Comparison of ENCODE assay signal across 29 cellular contexts in the genomic region with DNA sequence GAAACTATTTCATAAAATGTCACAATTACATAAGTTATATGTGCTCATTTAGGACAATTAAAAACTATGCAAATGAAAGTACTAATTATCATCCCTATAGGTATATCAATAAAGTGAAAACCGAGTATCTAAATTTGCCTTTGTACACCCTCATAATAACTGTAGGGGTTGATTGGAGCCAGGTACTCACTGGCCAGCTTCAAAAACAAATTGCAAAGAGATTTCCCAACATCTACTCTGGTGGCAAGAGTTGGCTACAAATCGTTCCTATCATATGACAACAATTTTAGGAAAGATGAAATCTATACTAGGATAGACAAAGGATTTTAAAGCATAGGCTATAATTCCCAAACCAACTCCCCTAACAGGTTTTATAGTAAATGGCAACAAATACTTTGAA.
"Had no signal": no experiment of that assay in that cellular context is flagged by ENCODE, and none has a peak within 500 bp of the region (broad histone marks: within the 10 kb centered on the region; RNA-seq: fewer than 3 reads in every experiment).

No MANE protein-coding gene starts in this region.

- H3K36me3 Mint-ChIP-seq: activated naive CD4-positive, alpha-beta T cell treated with anti-CD3 and anti-CD28 coated beads, Interleukin-2, amount 10 ng/mL, durations not matched to agents 7 days and 5 days; activated naive CD4-positive, alpha-beta T cell treated with anti-CD3 and anti-CD28 coated beads, Interleukin-2, amount 50 U/mL, for 72 hours; activated naive CD8-positive, alpha-beta T cell treated with anti-CD3 and anti-CD28 coated beads, Interleukin-2, amount 10 ng/mL, durations not matched to agents 7 days and 5 days; brain had no signal

- DNase-seq: activated CD4-positive, alpha-beta memory T cell treated with anti-CD3 and anti-CD28 coated beads, Interleukin-2, amount 10 ng/mL, durations not matched to agents 7 days and 5 days; activated CD4-positive, alpha-beta T cell treated with anti-CD3 and anti-CD28 coated beads for 1 hour; activated CD4-positive, alpha-beta T cell treated with anti-CD3 and anti-CD28 coated beads for 4 hours; activated CD4-positive, alpha-beta T cell treated with anti-CD3 and anti-CD28 coated beads, Interleukin-2, amount 10 ng/mL, durations not matched to agents 7 days and 5 days; activated CD4-positive, alpha-beta T cell treated with anti-CD3 and anti-CD28 coated beads, Interleukin-2, amount 50 U/mL, for 4 hours; activated CD8-positive, alpha-beta memory T cell treated with anti-CD3 and anti-CD28 coated beads, Interleukin-2, amount 50 U/mL, for 48 hours; activated gamma-delta T cell; activated naive CD4-positive, alpha-beta T cell; activated naive CD4-positive, alpha-beta T cell treated with anti-CD3 and anti-CD28 coated beads, Interleukin-2, amount 10 ng/mL, durations not matched to agents 7 days and 5 days; activated naive CD8-positive, alpha-beta T cell treated with anti-CD3 and anti-CD28 coated beads, Interleukin-2, amount 10 ng/mL, durations not matched to agents 7 days and 5 days; activated T-cell treated with anti-CD3 and anti-CD28 coated beads for 4 hours; activated T-cell treated with anti-CD3 and anti-CD28 coated beads, Interleukin-2, amount 50 U/mL, for 24 hours; activated T-cell treated with anti-CD3 and anti-CD28 coated beads, Interleukin-2, amount 50 U/mL, for 72 hours; central memory CD4-positive, alpha-beta T cell; cerebellar nuclear complex; dorsolateral prefrontal cortex; effector memory CD4-positive, alpha-beta T cell; endodermal cell; foreskin fibroblast; head of caudate nucleus; T-helper 2 cell had no signal

- H3K9me3 Mint-ChIP-seq: dendritic cell treated with granulocyte-macrophage colony-stimulating factor and Interleukin-4, amounts not matched to agents 40 ng/mL and 50 ng/mL, for 4 days; endodermal cell had no signal

- H3K36me3 ChIP-seq: ascending aorta, breast epithelium, cardiac muscle cell had no signal

- H3K27ac Mint-ChIP-seq: activated CD4-positive, alpha-beta memory T cell treated with anti-CD3 and anti-CD28 coated beads, Interleukin-2, amount 10 ng/mL, durations not matched to agents 7 days and 5 days; activated CD4-positive, alpha-beta T cell treated with anti-CD3 and anti-CD28 coated beads, Interleukin-2, amount 10 ng/mL, durations not matched to agents 7 days and 5 days; activated naive CD4-positive, alpha-beta T cell treated with anti-CD3 and anti-CD28 coated beads, Interleukin-2, amount 10 ng/mL, durations not matched to agents 7 days and 5 days; activated naive CD4-positive, alpha-beta T cell treated with anti-CD3 and anti-CD28 coated beads, Interleukin-2, amount 50 U/mL, for 72 hours; activated naive CD8-positive, alpha-beta T cell treated with anti-CD3 and anti-CD28 coated beads, Interleukin-2, amount 10 ng/mL, durations not matched to agents 7 days and 5 days; activated T-cell treated with anti-CD3 and anti-CD28 coated beads, Interleukin-2, amount 50 U/mL, for 24 hours; activated T-cell treated with anti-CD3 and anti-CD28 coated beads, Interleukin-2, amount 50 U/mL, for 72 hours; brain; dendritic cell treated with granulocyte-macrophage colony-stimulating factor and Interleukin-4, amounts not matched to agents 40 ng/mL and 50 ng/mL, for 4 days; endodermal cell had no signal

- ATAC-seq: activated naive CD4-positive, alpha-beta T cell treated with anti-CD3 and anti-CD28 coated beads, Interleukin-2, amount 50 U/mL, for 72 hours; activated T-cell treated with anti-CD3 and anti-CD28 coated beads, Interleukin-2, amount 50 U/mL, for 72 hours; esophagus mucosa had no signal

- H3K4me3 ChIP-seq: ascending aorta, breast epithelium, cardiac muscle cell, coronary artery, dorsolateral prefrontal cortex had no signal

- H3K4me1 ChIP-seq: ascending aorta, breast epithelium had no signal

- H3K27ac ChIP-seq: ascending aorta, breast epithelium, cardiac muscle cell, coronary artery, dorsolateral prefrontal cortex had no signal

- H3K27me3 ChIP-seq: ascending aorta, breast epithelium, cardiac muscle cell, dorsolateral prefrontal cortex had no signal

- H3K4me3 Mint-ChIP-seq: activated CD4-positive, alpha-beta memory T cell treated with anti-CD3 and anti-CD28 coated beads, Interleukin-2, amount 10 ng/mL, durations not matched to agents 7 days and 5 days; activated CD4-positive, alpha-beta T cell treated with anti-CD3 and anti-CD28 coated beads, Interleukin-2, amount 10 ng/mL, durations not matched to agents 7 days and 5 days; activated naive CD4-positive, alpha-beta T cell treated with anti-CD3 and anti-CD28 coated beads, Interleukin-2, amount 10 ng/mL, durations not matched to agents 7 days and 5 days; activated naive CD8-positive, alpha-beta T cell treated with anti-CD3 and anti-CD28 coated beads, Interleukin-2, amount 10 ng/mL, durations not matched to agents 7 days and 5 days; activated T-cell treated with anti-CD3 and anti-CD28 coated beads, Interleukin-2, amount 50 U/mL, for 24 hours; activated T-cell treated with anti-CD3 and anti-CD28 coated beads, Interleukin-2, amount 50 U/mL, for 72 hours; brain; dendritic cell treated with granulocyte-macrophage colony-stimulating factor and Interleukin-4, amounts not matched to agents 40 ng/mL and 50 ng/mL, for 4 days; endodermal cell had no signal

- H3K27me3 Mint-ChIP-seq: activated CD4-positive, alpha-beta memory T cell treated with anti-CD3 and anti-CD28 coated beads, Interleukin-2, amount 10 ng/mL, durations not matched to agents 7 days and 5 days; activated CD4-positive, alpha-beta T cell treated with anti-CD3 and anti-CD28 coated beads, Interleukin-2, amount 10 ng/mL, durations not matched to agents 7 days and 5 days; activated naive CD4-positive, alpha-beta T cell treated with anti-CD3 and anti-CD28 coated beads, Interleukin-2, amount 10 ng/mL, durations not matched to agents 7 days and 5 days; activated naive CD8-positive, alpha-beta T cell treated with anti-CD3 and anti-CD28 coated beads, Interleukin-2, amount 10 ng/mL, durations not matched to agents 7 days and 5 days; activated T-cell treated with anti-CD3 and anti-CD28 coated beads, Interleukin-2, amount 50 U/mL, for 24 hours; brain; dendritic cell treated with granulocyte-macrophage colony-stimulating factor and Interleukin-4, amounts not matched to agents 40 ng/mL and 50 ng/mL, for 4 days had no signal

- H3K4me1 Mint-ChIP-seq: activated CD4-positive, alpha-beta memory T cell treated with anti-CD3 and anti-CD28 coated beads, Interleukin-2, amount 10 ng/mL, durations not matched to agents 7 days and 5 days; activated CD4-positive, alpha-beta T cell treated with anti-CD3 and anti-CD28 coated beads, Interleukin-2, amount 10 ng/mL, durations not matched to agents 7 days and 5 days; activated naive CD4-positive, alpha-beta T cell treated with anti-CD3 and anti-CD28 coated beads, Interleukin-2, amount 10 ng/mL, durations not matched to agents 7 days and 5 days; activated naive CD8-positive, alpha-beta T cell treated with anti-CD3 and anti-CD28 coated beads, Interleukin-2, amount 10 ng/mL, durations not matched to agents 7 days and 5 days; brain; endodermal cell had no signal

- H3K9me3 ChIP-seq: ascending aorta, breast epithelium had no signal
